In genomic region chr11:133408936-133409335, GRCh38 we compare ENCODE assay signal across 25 cellular contexts.
"Had no signal": no experiment of that assay in that cellular context is flagged by ENCODE, and none has a peak within 500 bp of the region (broad histone marks: within the 10 kb centered on the region; RNA-seq: fewer than 3 reads in every experiment).

No MANE protein-coding gene starts in this region.

- H3K4me3 ChIP-seq: colonic mucosa, gastroesophageal sphincter, heart right ventricle, left lung, lower lobe of right lung, mucosa of descending colon had no signal

- H3K4me1 Mint-ChIP-seq: naive B cell had no signal

- H3K27ac ChIP-seq: colonic mucosa, epithelial cell of prostate, foreskin keratinocyte, gastroesophageal sphincter, heart right ventricle, left lung, lower lobe of right lung had no signal

- H3K27me3 Mint-ChIP-seq: dendritic cell treated with granulocyte-macrophage colony-stimulating factor and Interleukin-4, amounts not matched to agents 40 ng/mL and 50 ng/mL, for 4 days; effector memory CD8-positive, alpha-beta T cell had no signal

- H3K36me3 Mint-ChIP-seq: mesothelial cell of epicardium, naive B cell had no signal

- H3K27ac Mint-ChIP-seq: dendritic cell treated with granulocyte-macrophage colony-stimulating factor and Interleukin-4, amounts not matched to agents 40 ng/mL and 50 ng/mL, for 4 days; effector memory CD8-positive, alpha-beta T cell; endodermal cell; mesothelial cell of epicardium; naive B cell had no signal

- ATAC-seq: effector memory CD8-positive, alpha-beta T cell; esophagus mucosa; foreskin keratinocyte; gastroesophageal sphincter; heart right ventricle; left cardiac atrium; left lung; left ventricle myocardium superior; lower lobe of right lung; mucosa of descending colon had no signal

- FAIRE-seq: endometrium, frontal cortex, islet of Langerhans, keratinocyte had no signal

- H3K36me3 ChIP-seq: colonic mucosa, gastroesophageal sphincter, heart right ventricle, left lung, lower lobe of right lung had no signal

- H3K27me3 ChIP-seq: colonic mucosa, foreskin keratinocyte, gastroesophageal sphincter, heart right ventricle, left lung had no signal

- H3K4me1 ChIP-seq: colonic mucosa, foreskin keratinocyte, gastroesophageal sphincter, heart right ventricle, left lung, lower lobe of right lung had no signal

- H3K4me3 Mint-ChIP-seq: dendritic cell treated with granulocyte-macrophage colony-stimulating factor and Interleukin-4, amounts not matched to agents 40 ng/mL and 50 ng/mL, for 4 days; effector memory CD8-positive, alpha-beta T cell; endodermal cell; mesothelial cell of epicardium; naive B cell had no signal

- H3K9me3 Mint-ChIP-seq: dendritic cell treated with granulocyte-macrophage colony-stimulating factor and Interleukin-4, amounts not matched to agents 40 ng/mL and 50 ng/mL, for 4 days; endodermal cell; mesothelial cell of epicardium had no signal

- DNase-seq: colonic mucosa; cortex of kidney; effector CD8-positive, alpha-beta T cell; effector memory CD8-positive, alpha-beta T cell; endodermal cell; erythroblast; foreskin keratinocyte; heart right ventricle; hippocampal formation; left cardiac atrium; left lung; left ventricle myocardium superior; lower lobe of right lung; mesenchymal stem cell; mucosa of descending colon; naive B cell had no signal

- H3K9me3 ChIP-seq: colonic mucosa, gastroesophageal sphincter, heart right ventricle, left lung, lower lobe of right lung, mucosa of descending colon had no signal
